9 cellular contexts compared by ENCODE assay signal in genomic region chr1:248818505-248819374, GRCh38. TPM values are rescaled to one million over a fixed set of nuclear protein-coding genes. Genes with fewer than 3 reads are reported as not detected.
A peak's percentile ranks its signal among the peaks of the same experiment; 100 is the strongest.
DNase-seq lines count a peak whose midpoint lies in the region; ATAC-seq and TF ChIP-seq lines count a peak whose summit lies in the region.
"Had no signal": no experiment of that assay in that cellular context is flagged by ENCODE, and none has a peak within 500 bp of the region (broad histone marks: within the 10 kb centered on the region; RNA-seq: fewer than 3 reads in every experiment).

No MANE protein-coding gene starts in this region.

- CTCF ChIA-PET in Caco-2 (lab: Charles Lee) = interaction anchor here (0.6 kb wide), 1 partner anchor 79 kb away, joined by 3 read pairs; no protein-coding TSS in a partner anchor

- H3K36me3 ChIP-seq in neutrophil (peaks cover 41% of the 10 kb centered on the region), brain microvascular endothelial cell (replicated peaks) (peaks cover 51% of the 10 kb centered on the region), Caco-2 (ENCODE audit: control insufficient read depth, insufficient read depth, low read length) (no peaks in the 10 kb centered on the region)

- in situ Hi-C loops in brain microvascular endothelial cell (cut with HindIII; ENCODE audit: low pct_ligation_motif_present, low sequenced_read_pairs) = no loop called here

- H3K4me3 ChIP-seq in neutrophil (ENCODE audit: low read depth in 1 of 2, low read length in 1 of 2) (peak overlapping the region; percentile 36 to 64), brain microvascular endothelial cell (ENCODE audit: low read depth, low read length) (no peak overlapping the region), Caco-2 (ENCODE audit: low read depth, low read length) (no peak overlapping the region)

- H3K9me3 ChIP-seq in neutrophil = no peaks in the 10 kb centered on the region
- no peaks in the 10 kb centered on the region for H3K9me3 ChIP-seq in Caco-2

- H3K27ac ChIP-seq in neutrophil = peak overlapping the region; percentile 99
- H3K27ac ChIP-seq in brain microvascular endothelial cell = no peak overlapping the region

- peaks cover 50% of the 10 kb centered on the region for H3K4me1 Mint-ChIP-seq in activated T-helper 2 cell treated with anti-CD3 and anti-CD28 coated beads, Interferon-gamma antibody, Interleukin-2, Interleukin-4, amounts not matched to agents 10 μg/mL and 5 μg/mL and 100 μg/mL, durations not matched to agents 14 hours and 24 hours and 36 hours (ENCODE audit: low read depth)
- no peaks in the 10 kb centered on the region for H3K4me1 Mint-ChIP-seq in Caco-2 (ENCODE audit: low read depth, unreplicated experiment)

- H3K4me3 Mint-ChIP-seq in activated T-helper 2 cell treated with anti-CD3 and anti-CD28 coated beads, Interferon-gamma antibody, Interleukin-2, Interleukin-4, amounts not matched to agents 10 μg/mL and 5 μg/mL and 100 μg/mL, durations not matched to agents 14 hours and 24 hours and 36 hours (ENCODE audit: low read depth) = no peak overlapping the region
- no peak overlapping the region for H3K4me3 Mint-ChIP-seq in Caco-2 (ENCODE audit: unreplicated experiment)

- intact Hi-C loops in activated T-helper 2 cell treated with anti-CD3 and anti-CD28 coated beads, Interferon-gamma antibody, Interleukin-2, Interleukin-4, amounts not matched to agents 10 μg/mL and 5 μg/mL and 100 μg/mL, durations not matched to agents 14 hours and 24 hours and 36 hours (cut with micrococcal nuclease) = no loop called here
- intact Hi-C loops in Caco-2 (cut with micrococcal nuclease; ENCODE audit: unreplicated experiment) = no loop called here

- no peak for TF ChIP-seq CTCF in neutrophil (IDR thresholded peaks at IDR 0.05)
- TF ChIP-seq CTCF in brain microvascular endothelial cell (IDR thresholded peaks at IDR 0.05; ENCODE audit: low read depth, low read length, missing control alignments) = no peak
- no peak for TF ChIP-seq CTCF in Caco-2 (IDR thresholded peaks at IDR 0.05; ENCODE audit: insufficient read depth in 1 of 2, low read depth in 1 of 2, low read length in 1 of 2, severe bottlenecking in 1 of 2, unreplicated experiment in 1 of 2)

- no TSS peak for BruUV-seq in Caco-2 (replicated peaks; lab: Mats Ljungman, UMichigan)

- no peaks in the 10 kb centered on the region for H3K27me3 Mint-ChIP-seq in activated T-helper 2 cell treated with anti-CD3 and anti-CD28 coated beads, Interferon-gamma antibody, Interleukin-2, Interleukin-4, amounts not matched to agents 10 μg/mL and 5 μg/mL and 100 μg/mL, durations not matched to agents 14 hours and 24 hours and 36 hours (ENCODE audit: low read depth)
- H3K27me3 Mint-ChIP-seq in Caco-2 (ENCODE audit: insufficient read depth, unreplicated experiment) = no peaks in the 10 kb centered on the region

- no peaks in the 10 kb centered on the region for H3K27me3 ChIP-seq in neutrophil
- no peaks in the 10 kb centered on the region for H3K27me3 ChIP-seq in brain microvascular endothelial cell (replicated peaks)
- no peaks in the 10 kb centered on the region for H3K27me3 ChIP-seq in Caco-2 (replicated peaks; ENCODE audit: control insufficient read depth, insufficient read depth, low read length)

- H3K4me1 ChIP-seq in neutrophil (ENCODE audit: control insufficient read depth in 1 of 2, insufficient read depth in 1 of 2, low read depth in 1 of 2, low read length in 1 of 2) (peaks cover 98 to 100% of the 10 kb centered on the region in 2 experiments), Caco-2 (no peaks in the 10 kb centered on the region)

- H3K27ac Mint-ChIP-seq in activated T-helper 2 cell treated with anti-CD3 and anti-CD28 coated beads, Interferon-gamma antibody, Interleukin-2, Interleukin-4, amounts not matched to agents 10 μg/mL and 5 μg/mL and 100 μg/mL, durations not matched to agents 14 hours and 24 hours and 36 hours = peak overlapping the region; percentile 28
- no peak overlapping the region for H3K27ac Mint-ChIP-seq in Caco-2 (ENCODE audit: unreplicated experiment)

- peaks cover 62% of the 10 kb centered on the region for H3K36me3 Mint-ChIP-seq in activated T-helper 2 cell treated with anti-CD3 and anti-CD28 coated beads, Interferon-gamma antibody, Interleukin-2, Interleukin-4, amounts not matched to agents 10 μg/mL and 5 μg/mL and 100 μg/mL, durations not matched to agents 14 hours and 24 hours and 36 hours (ENCODE audit: low read depth)
- peaks cover 43% of the 10 kb centered on the region for H3K36me3 Mint-ChIP-seq in Caco-2 (ENCODE audit: insufficient read depth, unreplicated experiment)

- ATAC-seq in GM18858 (IDR thresholded peaks at IDR 0.05; ENCODE audit: unreplicated experiment) = peak; percentile 38
- peak; percentile 38 for ATAC-seq in HG02588 (IDR thresholded peaks at IDR 0.05; ENCODE audit: unreplicated experiment)

- POLR2A ChIA-PET in Caco-2 (lab: Charles Lee) = interaction anchor here (0.6 kb wide), 1 partner anchor 40 kb away, joined by 5 read pairs; the partner anchor contains the start of gene ZNF692

- H3K9me3 Mint-ChIP-seq in activated T-helper 2 cell treated with anti-CD3 and anti-CD28 coated beads, Interferon-gamma antibody, Interleukin-2, Interleukin-4, amounts not matched to agents 10 μg/mL and 5 μg/mL and 100 μg/mL, durations not matched to agents 14 hours and 24 hours and 36 hours = no peaks in the 10 kb centered on the region
- H3K9me3 Mint-ChIP-seq in Caco-2 (ENCODE audit: unreplicated experiment) = no peaks in the 10 kb centered on the region

- DNase-seq in activated T-helper 2 cell treated with anti-CD3 and anti-CD28 coated beads, Interferon-gamma antibody, Interleukin-2, Interleukin-4, amounts not matched to agents 10 μg/mL and 5 μg/mL and 100 μg/mL, durations not matched to agents 14 hours and 24 hours and 36 hours (ENCODE audit: low spot score) = no peak
- no peak for DNase-seq in brain microvascular endothelial cell
- DNase-seq in Caco-2 = no peak
- no peak for DNase-seq in NCI-H526 (lab: John Stamatoyannopoulos, UW)
- DNase-seq in DMS53 treated with DMSO at 0.1 percent for 48 hours (lab: John Stamatoyannopoulos, UW; ENCODE audit: unreplicated experiment) = no peak
- DNase-seq: NCI-H1694 treated with DMSO at 0.1 percent for 48 hours had no signal

RNA-seq across cellular contexts. Expression of gene SH3BP5L, which starts 7.0 kb away (rescaled TPM):
- 27.1 TPM in 2 replicates for total RNA-seq in activated T-helper 2 cell treated with anti-CD3 and anti-CD28 coated beads, Interferon-gamma antibody, Interleukin-2, Interleukin-4, amounts not matched to agents 10 μg/mL and 5 μg/mL and 100 μg/mL, durations not matched to agents 14 hours and 24 hours and 36 hours
- total RNA-seq in Caco-2 (2022) = 21.3 and 22.4 TPM in 2 replicates

RNA-seq across cellular contexts. Expression of gene ZNF672, which starts 19.3 kb away (rescaled TPM):
- 46.0 and 51.6 TPM in 2 replicates for total RNA-seq in activated T-helper 2 cell treated with anti-CD3 and anti-CD28 coated beads, Interferon-gamma antibody, Interleukin-2, Interleukin-4, amounts not matched to agents 10 μg/mL and 5 μg/mL and 100 μg/mL, durations not matched to agents 14 hours and 24 hours and 36 hours
- 27.3 and 29.1 TPM in 2 replicates for total RNA-seq in Caco-2 (2022)

RNA-seq across cellular contexts. Expression of gene ZNF692, which starts 40.1 kb away (rescaled TPM):
- 86.4 and 87.0 TPM in 2 replicates for total RNA-seq in activated T-helper 2 cell treated with anti-CD3 and anti-CD28 coated beads, Interferon-gamma antibody, Interleukin-2, Interleukin-4, amounts not matched to agents 10 μg/mL and 5 μg/mL and 100 μg/mL, durations not matched to agents 14 hours and 24 hours and 36 hours
- 48.5 and 58.4 TPM in 2 replicates for total RNA-seq in Caco-2 (2022)

Comparison
In these comparisons a context has a peak if more than half of its experiments do, and no peak if none do; other contexts are left out.
1. H3K4me3 ChIP-seq: peak in neutrophil (2 of 2); none in brain microvascular endothelial cell (single experiment) and Caco-2 (single experiment).